Comparison of ENCODE assay signal across 8 cellular contexts in genomic region chr14:56118611-56119181, GRCh38. TPM values are rescaled to one million over a fixed set of nuclear protein-coding genes. Genes with fewer than 3 reads are reported as not detected.
A peak's percentile ranks its signal among the peaks of the same experiment; 100 is the strongest.
DNase-seq lines count a peak whose midpoint lies in the region; ATAC-seq and TF ChIP-seq lines count a peak whose summit lies in the region.

No MANE protein-coding gene starts in this region.

- no peaks in the 10 kb centered on the region for H3K9me3 Mint-ChIP-seq in stimulated activated naive CD8-positive, alpha-beta T cell treated with anti-CD3 and anti-CD28 coated beads, Interleukin-15, Interleukin-2, amounts not matched to agents 100 ng/mL and 50 ng/mL, for 24 hours

- ATAC-seq in HG02642 (IDR thresholded peaks at IDR 0.05; ENCODE audit: poor library complexity, unreplicated experiment) (peak; percentile 27), HG02938 (IDR thresholded peaks at IDR 0.05; ENCODE audit: unreplicated experiment) (no peak)

- peak overlapping the region; percentile 49 to 95 (median 81) for H3K4me3 ChIP-seq in dorsolateral prefrontal cortex

- no peaks in the 10 kb centered on the region for H3K27me3 ChIP-seq in dorsolateral prefrontal cortex

- H3K27ac Mint-ChIP-seq in stimulated activated naive CD8-positive, alpha-beta T cell treated with anti-CD3 and anti-CD28 coated beads, Interleukin-15, Interleukin-2, amounts not matched to agents 100 ng/mL and 50 ng/mL, for 24 hours: no peak overlapping the region

- peak overlapping the region; percentile 82 for H3K4me3 Mint-ChIP-seq in stimulated activated naive CD8-positive, alpha-beta T cell treated with anti-CD3 and anti-CD28 coated beads, Interleukin-15, Interleukin-2, amounts not matched to agents 100 ng/mL and 50 ng/mL, for 24 hours

- H3K27ac ChIP-seq in dorsolateral prefrontal cortex: peak overlapping the region in 58 of 59 donors; percentile 33 to 96 (median 88)

- intact Hi-C loops in dorsolateral prefrontal cortex (cut with DNase I): loop anchor here (2.0 to 10.0 kb wide), 6 partner anchors 64 to 244 kb away; no protein-coding TSS in a partner anchor

- H3K36me3 Mint-ChIP-seq in stimulated activated naive CD8-positive, alpha-beta T cell treated with anti-CD3 and anti-CD28 coated beads, Interleukin-15, Interleukin-2, amounts not matched to agents 100 ng/mL and 50 ng/mL, for 24 hours (ENCODE audit: low read depth): no peaks in the 10 kb centered on the region

- TF ChIP-seq CTCF in GM13976 (IDR thresholded peaks at IDR 0.05; ENCODE audit: borderline replicate concordance, control extremely low read depth, extremely low read depth, insufficient read depth, missing control alignments) (no peak), dorsolateral prefrontal cortex (IDR thresholded peaks at IDR 0.05 in 54 of 56, conservative IDR thresholded peaks at IDR 0.05 in 2 of 56; ENCODE audit: low read depth in 1 of 56, partially characterized antibody in 56 of 56) (peak in 2 of 56 donors; percentile 2 to 13)

- H3K27me3 Mint-ChIP-seq in stimulated activated naive CD8-positive, alpha-beta T cell treated with anti-CD3 and anti-CD28 coated beads, Interleukin-15, Interleukin-2, amounts not matched to agents 100 ng/mL and 50 ng/mL, for 24 hours: peaks cover 14% of the 10 kb centered on the region

- peaks cover 51% of the 10 kb centered on the region for H3K4me1 Mint-ChIP-seq in stimulated activated naive CD8-positive, alpha-beta T cell treated with anti-CD3 and anti-CD28 coated beads, Interleukin-15, Interleukin-2, amounts not matched to agents 100 ng/mL and 50 ng/mL, for 24 hours (ENCODE audit: low read depth)

- in situ Hi-C loops in GM13976 (cut with MboI; ENCODE audit: low sequenced_read_pairs, unreplicated experiment): no loop called here

- DNase-seq in GM13976 (ENCODE audit: low spot score) (peak; percentile 32), T-helper 1 cell (peak in 3 of 5 donors; percentile 18 to 25 (median 22)), dorsolateral prefrontal cortex (peak in 4 of 10 donors; percentile 31 to 62 (median 50)), lung microvascular endothelial cell (ENCODE audit: low read depth in 2 of 2) (peak; percentile 6 to 29)
- DNase-seq in central memory CD4-positive, alpha-beta T cell: no peak

RNA-seq across cellular contexts. Expression of gene PELI2, which starts 0.5 kb away (rescaled TPM):
- total RNA-seq in dorsolateral prefrontal cortex: 10 to 100 TPM in 110 of 120 experiments, 1 to 10 TPM in 10; 5.2 to 31.3 (median 14.5) TPM
- total RNA-seq in lung microvascular endothelial cell: 6.1 and 17.5 TPM in 2 replicates
